In genomic region chr12:57461326-57461903, GRCh38 we compare ENCODE assay signal across 8 cellular contexts. TPM values are rescaled to one million over a fixed set of nuclear protein-coding genes. Genes with fewer than 3 reads are reported as not detected.
DNase-seq lines count a peak whose midpoint lies in the region; ATAC-seq and TF ChIP-seq lines count a peak whose summit lies in the region.

No MANE protein-coding gene starts in this region.

- WGBS in aorta, 2 donors = 1% methylated on average over 27 to 29 of the region's 29 CpGs

- DNase-seq in AG20443 (ENCODE audit: low spot score) = peak; percentile 72
- DNase-seq in HAP-1 (ENCODE audit: low spot score in 2 of 2) = peak; percentile 55 to 89
- DNase-seq in UCSD-AML1 (lab: John Stamatoyannopoulos, UW; ENCODE audit: unreplicated experiment) = peak; percentile 40
- DNase-seq in erythroblast (lab: John Stamatoyannopoulos, UW) = peak; percentile 40 to 59
- peak; percentile 85 to 94 for DNase-seq in aorta
- DNase-seq in amniotic stem cell (lab: John Stamatoyannopoulos, UW) = no peak

- TF ChIP-seq POLR2A in erythroblast (IDR thresholded peaks at IDR 0.05; ENCODE audit: low read length) = no peak

- H3K27ac ChIP-seq in muscle layer of duodenum (ENCODE audit: low read length) (no peak overlapping the region), aorta (ENCODE audit: low read depth in 1 of 2, low read length in 2 of 2) (peak overlapping the region in 1 of 2 donors; percentile 48)

- intact Hi-C loops in aorta (cut with DNase I) = no loop called here

- in situ Hi-C loops in HAP-1 (cut with MboI; ENCODE audit: low sequenced_read_pairs) = no loop called here

- peak; percentile 78 for ATAC-seq in aorta (ENCODE audit: low FRiP score)
- no peak for ATAC-seq in GM18907 (IDR thresholded peaks at IDR 0.05; ENCODE audit: unreplicated experiment)

- H3K36me3 ChIP-seq in HAP-1 (replicated peaks) (no peaks in the 10 kb centered on the region), muscle layer of duodenum (ENCODE audit: control insufficient read depth in 1 of 2, insufficient read depth in 2 of 2, low read length in 2 of 2) (no peaks in the 10 kb centered on the region), aorta (ENCODE audit: control insufficient read depth in 1 of 2, insufficient read depth in 2 of 2, low read length in 1 of 2) (no peaks in the 10 kb centered on the region)

- H3K4me1 ChIP-seq in HAP-1 (peaks cover 11% of the 10 kb centered on the region), muscle layer of duodenum (ENCODE audit: control insufficient read depth in 1 of 2, insufficient read depth in 2 of 2, low read length in 2 of 2) (peaks cover 3 to 28% of the 10 kb centered on the region in 2 donors), aorta (ENCODE audit: control insufficient read depth in 1 of 2, insufficient read depth in 2 of 2, low read length in 2 of 2) (no peaks in the 10 kb centered on the region)

- H3K9me3 ChIP-seq in HAP-1 = no peaks in the 10 kb centered on the region
- H3K9me3 ChIP-seq in muscle layer of duodenum (ENCODE audit: control insufficient read depth in 1 of 2, low read length in 2 of 2) = no peaks in the 10 kb centered on the region
- H3K9me3 ChIP-seq in aorta (ENCODE audit: control insufficient read depth, low read length) = no peaks in the 10 kb centered on the region

- peaks cover 5% of the 10 kb centered on the region; the same call in 1 of the 2 replicates for H3K27me3 ChIP-seq in HAP-1 (ENCODE audit: low read depth)
- peaks cover 8% of the 10 kb centered on the region for H3K27me3 ChIP-seq in muscle layer of duodenum (ENCODE audit: low read depth, low read length)
- H3K27me3 ChIP-seq in aorta (ENCODE audit: control insufficient read depth in 1 of 2, insufficient read depth in 2 of 2, low read length in 1 of 2) = no peaks in the 10 kb centered on the region

- H3K4me3 ChIP-seq in HAP-1 (peak overlapping the region; percentile 49), muscle layer of duodenum (ENCODE audit: low read depth in 1 of 2, low read length in 2 of 2) (peak overlapping the region; percentile 84 to 93), aorta (ENCODE audit: low read length in 2 of 2) (peak overlapping the region; percentile 61 to 67)

RNA-seq across cellular contexts. Expression of gene GLI1, which starts 1.8 kb away (rescaled TPM):
- total RNA-seq in aorta = 10 to 100 TPM in 1 of 2 donors, 1 to 10 TPM in 1; 2.4 to 15.5 TPM
- polyA plus RNA-seq in aorta = 1 to 10 TPM in 1 of 2 donors, under 1 TPM in 1; 0.25 to 2.1 TPM

RNA-seq across cellular contexts. Expression of gene INHBE, which starts 6.3 kb away (rescaled TPM):
- total RNA-seq in aorta = not detected
- polyA plus RNA-seq in aorta = not detected

RNA-seq across cellular contexts. Expression of gene ARHGAP9, which starts 18.3 kb away (rescaled TPM):
- total RNA-seq in aorta = 10 to 100 TPM; 16.2 to 38.8 TPM
- polyA plus RNA-seq in aorta = 10 to 100 TPM in 1 of 2 donors, 1 to 10 TPM in 1; 5.5 to 21.2 TPM

RNA-seq across cellular contexts. Expression of gene MARS1, which starts 26.5 kb away (rescaled TPM):
- total RNA-seq in aorta = 100 to 1,000 TPM; 117 to 136 TPM
- polyA plus RNA-seq in aorta = 10 to 100 TPM; 34.9 to 95.8 TPM

RNA-seq across cellular contexts. Expression of gene INHBC, which starts 26.8 kb away (rescaled TPM):
- not detected for total RNA-seq in aorta
- not detected for polyA plus RNA-seq in aorta
